ENCODE assay signal across 14 cellular contexts in genomic region chr1:21267191-21268077, GRCh38. TPM values are rescaled to one million over a fixed set of nuclear protein-coding genes. Genes with fewer than 3 reads are reported as not detected.
DNase-seq lines count a peak whose midpoint lies in the region; ATAC-seq and TF ChIP-seq lines count a peak whose summit lies in the region.
"Had no signal": no experiment of that assay in that cellular context is flagged by ENCODE, and none has a peak within 500 bp of the region (broad histone marks: within the 10 kb centered on the region; RNA-seq: fewer than 3 reads in every experiment).

No MANE protein-coding gene starts in this region.

- no peak overlapping the region for H3K4me3 Mint-ChIP-seq in T-helper 17 cell
- H3K4me3 Mint-ChIP-seq: natural killer cell treated with Interleukin-12 subunit alpha and Interleukin-12 subunit beta and Interleukin-15 and Interleukin-18, amount 100 ng/mL, for 72 hours; stimulated activated memory B cell treated with anti-CD40 and anti-IgM and Interleukin-4, amounts not matched to agents 10 μg/mL and 1 μg/mL and 100 μg/mL, for 72 hours had no signal

- H3K27ac ChIP-seq in cardiac muscle cell, result peak overlapping the region; percentile 8
- H3K27ac ChIP-seq in heart right ventricle, result peak overlapping the region in 4 of 10 donors; percentile 7 to 98 (median 60)
- peak overlapping the region in 1 of 2 donors; percentile 93 for H3K27ac ChIP-seq in coronary artery
- H3K27ac ChIP-seq in thoracic aorta, result peak overlapping the region; percentile 61 to 99
- H3K27ac ChIP-seq: upper lobe of right lung had no signal

- H3K4me3 ChIP-seq in cardiac muscle cell, result no peak overlapping the region
- H3K4me3 ChIP-seq in heart right ventricle, result no peak overlapping the region
- H3K4me3 ChIP-seq in coronary artery, result no peak overlapping the region
- H3K4me3 ChIP-seq in thoracic aorta, result no peak overlapping the region
- H3K4me3 ChIP-seq: upper lobe of right lung had no signal

- WGBS in heart right ventricle, 2 donors, result 89 to 90% methylated on average over 16 of the region's 16 CpGs

- ATAC-seq in heart right ventricle, result no peak
- ATAC-seq in T-helper 17 cell, result no peak
- no peak for ATAC-seq in thoracic aorta (ENCODE audit: insufficient number of reproducible peaks, low FRiP score, low read depth)
- no peak for ATAC-seq in HG03280 (IDR thresholded peaks at IDR 0.05; ENCODE audit: unreplicated experiment)
- ATAC-seq: natural killer cell treated with Interleukin-12 subunit alpha and Interleukin-12 subunit beta and Interleukin-15 and Interleukin-18, amount 100 ng/mL, for 72 hours; stimulated activated memory B cell treated with anti-CD40 and anti-IgM and Interleukin-4, amounts not matched to agents 10 μg/mL and 1 μg/mL and 100 μg/mL, for 72 hours had no signal

- TF ChIP-seq CTCF in cardiac muscle cell (IDR thresholded peaks at IDR 0.05; ENCODE audit: low read depth, low read length) (no peak), heart right ventricle (IDR thresholded peaks at IDR 0.05) (no peak), coronary artery (IDR thresholded peaks at IDR 0.05) (no peak), thoracic aorta (IDR thresholded peaks at IDR 0.05) (no peak)

- no peaks in the 10 kb centered on the region for H3K9me3 ChIP-seq in cardiac muscle cell (ENCODE audit: low read depth)
- no peaks in the 10 kb centered on the region for H3K9me3 ChIP-seq in heart right ventricle
- no peaks in the 10 kb centered on the region for H3K9me3 ChIP-seq in T-helper 17 cell (ENCODE audit: control insufficient read depth, low read length, poor library complexity, severe bottlenecking)
- H3K9me3 ChIP-seq in thoracic aorta, result no peaks in the 10 kb centered on the region
- H3K9me3 ChIP-seq: Caco-2, upper lobe of right lung had no signal

- peaks cover 4% of the 10 kb centered on the region for H3K36me3 ChIP-seq in cardiac muscle cell
- H3K36me3 ChIP-seq in heart right ventricle, result peaks cover 0 to 85% (median 8%) of the 10 kb centered on the region in 9 donors
- peaks cover 32% of the 10 kb centered on the region for H3K36me3 ChIP-seq in thoracic aorta

- intact Hi-C loops in heart right ventricle (cut with DNase I), result no loop called here

- H3K4me1 Mint-ChIP-seq in T-helper 17 cell, result peaks cover 20% of the 10 kb centered on the region

- H3K4me1 ChIP-seq in cardiac muscle cell (ENCODE audit: low read depth) (peaks cover 18% of the 10 kb centered on the region), heart right ventricle (peaks cover 31 to 93% (median 74%) of the 10 kb centered on the region in 9 donors), thoracic aorta (ENCODE audit: control insufficient read depth in 1 of 2, low read depth in 2 of 2) (peaks cover 23 to 80% of the 10 kb centered on the region in 2 donors)

- H3K27me3 ChIP-seq in cardiac muscle cell (no peaks in the 10 kb centered on the region), heart right ventricle (no peaks in the 10 kb centered on the region), thoracic aorta (replicated peaks; ENCODE audit: insufficient read depth) (no peaks in the 10 kb centered on the region)
- H3K27me3 ChIP-seq: upper lobe of right lung had no signal

- no peak for DNase-seq in cardiac muscle cell (ENCODE audit: low read depth in 1 of 2, low spot score in 1 of 2)
- DNase-seq in heart right ventricle, result no peak
- no peak for DNase-seq in T-helper 17 cell
- DNase-seq in coronary artery (ENCODE audit: low spot score), result peak; percentile 62
- no peak for DNase-seq in thoracic aorta (ENCODE audit: low spot score)
- DNase-seq in NCI-H524 (lab: John Stamatoyannopoulos, UW), result no peak
- DNase-seq: activated CD4-positive, alpha-beta T cell treated with anti-CD3 and anti-CD28 coated beads for 48 hours; Caco-2; mesendoderm; NCI-H446; upper lobe of right lung had no signal

- H3K27me3 Mint-ChIP-seq in T-helper 17 cell, result no peaks in the 10 kb centered on the region
- H3K27me3 Mint-ChIP-seq: natural killer cell treated with Interleukin-12 subunit alpha and Interleukin-12 subunit beta and Interleukin-15 and Interleukin-18, amount 100 ng/mL, for 72 hours; stimulated activated memory B cell treated with anti-CD40 and anti-IgM and Interleukin-4, amounts not matched to agents 10 μg/mL and 1 μg/mL and 100 μg/mL, for 72 hours had no signal

- peaks cover 4% of the 10 kb centered on the region for H3K36me3 Mint-ChIP-seq in T-helper 17 cell (ENCODE audit: low read depth)

- peak overlapping the region; percentile 11 for H3K27ac Mint-ChIP-seq in T-helper 17 cell
- H3K27ac Mint-ChIP-seq: natural killer cell treated with Interleukin-12 subunit alpha and Interleukin-12 subunit beta and Interleukin-15 and Interleukin-18, amount 100 ng/mL, for 72 hours; stimulated activated memory B cell treated with anti-CD40 and anti-IgM and Interleukin-4, amounts not matched to agents 10 μg/mL and 1 μg/mL and 100 μg/mL, for 72 hours had no signal

RNA-seq across cellular contexts. Expression of gene ECE1, which starts 22.8 kb away (rescaled TPM):
- total RNA-seq in cardiac muscle cell, result 43.8 and 59.1 TPM in 2 replicates
- 42.4 and 57.8 TPM in 2 replicates for polyA plus RNA-seq in cardiac muscle cell
- total RNA-seq in heart right ventricle, result 10 to 100 TPM; 30.6 to 81.8 (median 53.1) TPM
- 10 to 100 TPM; 41.4 to 44.7 TPM for polyA plus RNA-seq in heart right ventricle
- total RNA-seq in T-helper 17 cell, result 100 to 1,000 TPM; 116 to 117 TPM
- total RNA-seq in thoracic aorta, result 100 to 1,000 TPM; 103 to 124 TPM
